In the genomic region with DNA sequence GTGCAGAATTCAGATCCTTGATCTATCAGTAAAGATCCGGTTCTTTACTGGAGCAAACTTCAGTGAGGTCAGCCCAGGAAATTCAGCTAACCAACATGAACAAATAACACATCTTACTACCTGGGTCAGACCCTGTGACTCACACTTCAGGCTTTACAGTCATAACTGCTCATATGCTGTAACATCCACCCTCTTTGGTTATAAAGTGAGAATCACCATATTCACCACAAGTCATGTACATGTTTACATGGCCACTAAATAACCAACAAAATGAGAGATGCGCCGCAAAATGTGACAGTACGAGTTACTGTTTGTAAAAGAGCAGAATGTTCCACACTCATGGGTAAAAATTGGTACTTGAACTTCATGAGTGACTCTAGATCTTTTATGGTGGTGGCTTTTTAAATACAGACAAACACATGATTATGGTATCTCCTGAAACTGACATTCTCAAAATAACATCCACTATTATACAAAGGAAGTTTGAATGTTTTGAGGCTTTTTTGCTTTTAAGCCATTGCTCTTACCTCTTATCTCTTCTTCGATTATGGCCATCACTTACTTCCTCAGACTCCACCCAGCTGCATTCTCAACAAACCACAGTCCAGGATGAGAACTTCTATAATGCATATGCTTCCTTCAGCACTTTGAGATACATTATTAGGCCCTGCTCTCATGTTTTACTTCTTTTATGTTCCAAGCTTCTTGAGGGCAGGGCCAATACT, we compare ENCODE assay signal across 9 cellular contexts.
A peak's percentile ranks its signal among the peaks of the same experiment; 100 is the strongest.
DNase-seq lines count a peak whose midpoint lies in the region; ATAC-seq, FAIRE-seq and TF ChIP-seq lines count a peak whose summit lies in the region.
"Had no signal": no experiment of that assay in that cellular context is flagged by ENCODE, and none has a peak within 500 bp of the region (broad histone marks: within the 10 kb centered on the region; RNA-seq: fewer than 3 reads in every experiment).

No MANE protein-coding gene starts in this region.

- FAIRE-seq in D721Med (lab: Jason Lieb, UNC), result peak; percentile 46

- no peak for TF ChIP-seq CTCF in D721Med (IDR thresholded peaks at IDR 0.05; ENCODE audit: insufficient read depth, missing control alignments)
- TF ChIP-seq CTCF in activated CD8-positive, alpha-beta T cell treated with anti-CD3 and anti-CD28 coated beads for 36 hours (IDR thresholded peaks at IDR 0.05), result no peak
- no peak for TF ChIP-seq CTCF in lower leg skin (IDR thresholded peaks at IDR 0.05)

- POLR2A ChIA-PET in activated CD8-positive, alpha-beta T cell treated with anti-CD3 and anti-CD28 coated beads for 36 hours (lab: Charles Lee), result interaction anchor here (0.6 to 1.2 kb wide), 2 partner anchors 28 to 60 kb away, joined by 3 to 4 read pairs; no protein-coding TSS in a partner anchor

- 83 to 92% methylated on average over 5 of the region's 5 CpGs for WGBS in lower leg skin, 2 donors

- no peak for TF ChIP-seq POLR2A in lower leg skin (IDR thresholded peaks at IDR 0.05)

- intact Hi-C loops in activated CD8-positive, alpha-beta T cell treated with anti-CD3 and anti-CD28 coated beads for 36 hours (cut with micrococcal nuclease), result loop anchor here (2.0 to 5.0 kb wide), 2 partner anchors 27 to 62 kb away; no protein-coding TSS in a partner anchor
- intact Hi-C loops in left colon (cut with DNase I, micrococcal nuclease) (no loop called here), lower leg skin (cut with DNase I; ENCODE audit: low total_unique reads) (no loop called here)

- no peaks in the 10 kb centered on the region for H3K27me3 Mint-ChIP-seq in activated CD8-positive, alpha-beta T cell treated with anti-CD3 and anti-CD28 coated beads for 36 hours

- peak overlapping the region; percentile 74 for H3K27ac Mint-ChIP-seq in activated CD8-positive, alpha-beta T cell treated with anti-CD3 and anti-CD28 coated beads for 36 hours

- H3K9me3 Mint-ChIP-seq in activated CD8-positive, alpha-beta T cell treated with anti-CD3 and anti-CD28 coated beads for 36 hours, result peaks cover 6% of the 10 kb centered on the region

- H3K4me3 Mint-ChIP-seq in activated CD8-positive, alpha-beta T cell treated with anti-CD3 and anti-CD28 coated beads for 36 hours, result peak overlapping the region; percentile 11

- ATAC-seq in HG03045 (IDR thresholded peaks at IDR 0.05; ENCODE audit: unreplicated experiment) (peak; percentile 62), left colon (peak; percentile 94), HG03378 (IDR thresholded peaks at IDR 0.05; ENCODE audit: unreplicated experiment) (no peak)
- ATAC-seq in activated CD8-positive, alpha-beta T cell treated with anti-CD3 and anti-CD28 coated beads for 36 hours, result peak; percentile 94

- no peak overlapping the region for H3K4me3 ChIP-seq in lower leg skin (ENCODE audit: low read depth, poor library complexity, severe bottlenecking)
- H3K4me3 ChIP-seq: cardiac muscle cell had no signal

- H3K36me3 Mint-ChIP-seq in activated CD8-positive, alpha-beta T cell treated with anti-CD3 and anti-CD28 coated beads for 36 hours (ENCODE audit: low read depth), result no peaks in the 10 kb centered on the region

- CTCF ChIA-PET in activated CD8-positive, alpha-beta T cell treated with anti-CD3 and anti-CD28 coated beads for 36 hours (lab: Charles Lee), result interaction anchor here (1.1 to 4.9 kb wide), 4 partner anchors 25 to 63 kb away, joined by 3 to 15 read pairs (median 5); no protein-coding TSS in a partner anchor

- peaks cover 39% of the 10 kb centered on the region for H3K4me1 Mint-ChIP-seq in activated CD8-positive, alpha-beta T cell treated with anti-CD3 and anti-CD28 coated beads for 36 hours (ENCODE audit: low read depth)

- DNase-seq in D721Med (ENCODE audit: insufficient read length, low spot score), result no peak
- peak; percentile 75 for DNase-seq in activated CD8-positive, alpha-beta T cell treated with anti-CD3 and anti-CD28 coated beads for 36 hours
- DNase-seq in left colon, result no peak
- DNase-seq in T1000 (lab: John Stamatoyannopoulos, UW), result no peak
- DNase-seq in lower leg skin (ENCODE audit: low spot score in 2 of 2), result no peak
- DNase-seq in NCI-H2171 treated with DMSO at 0.1 percent for 48 hours (lab: John Stamatoyannopoulos, UW), result no peak
